In the genomic region with DNA sequence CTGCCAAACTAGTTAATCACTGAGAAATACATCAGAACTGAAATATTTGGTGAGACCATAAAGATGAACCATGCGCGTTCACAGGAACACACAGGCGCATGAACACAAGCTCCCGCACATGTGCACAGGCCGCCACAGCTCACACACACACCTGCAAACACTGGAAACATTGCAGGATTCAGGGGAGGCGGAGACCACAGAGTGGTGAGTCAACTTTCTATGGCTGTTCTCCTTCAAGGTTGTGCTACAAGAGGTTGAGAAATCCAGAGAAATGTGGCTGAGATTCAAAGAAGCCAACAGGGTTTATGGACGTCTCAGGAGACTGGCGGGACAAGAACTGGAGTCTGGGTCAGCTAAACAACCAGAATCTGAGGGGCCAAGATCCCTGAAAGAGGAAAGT, we compare ENCODE assay signal across 10 cellular contexts. TPM values are rescaled to one million over a fixed set of nuclear protein-coding genes. Genes with fewer than 3 reads are reported as not detected.
DNase-seq lines count a peak whose midpoint lies in the region; ATAC-seq, FAIRE-seq and TF ChIP-seq lines count a peak whose summit lies in the region.
"Had no signal": no experiment of that assay in that cellular context is flagged by ENCODE, and none has a peak within 500 bp of the region (broad histone marks: within the 10 kb centered on the region; RNA-seq: fewer than 3 reads in every experiment).

No MANE protein-coding gene starts in this region.

- H3K9me3 ChIP-seq in neutrophil, result no peaks in the 10 kb centered on the region

- peaks cover 15 to 29% of the 10 kb centered on the region in 2 experiments for H3K4me1 ChIP-seq in neutrophil (ENCODE audit: control insufficient read depth in 1 of 2, insufficient read depth in 1 of 2, low read depth in 1 of 2, low read length in 1 of 2)

- H3K27me3 ChIP-seq in bronchial epithelial cell (ENCODE audit: control insufficient read depth, insufficient read depth, low read length), result no peaks in the 10 kb centered on the region
- H3K27me3 ChIP-seq in neutrophil, result no peaks in the 10 kb centered on the region

- FAIRE-seq in bronchial epithelial cell (lab: Jason Lieb, UNC), result no peak

- TF ChIP-seq CTCF in bronchial epithelial cell (IDR thresholded peaks at IDR 0.05; ENCODE audit: insufficient read depth, low read length, severe bottlenecking) (no peak), neutrophil (IDR thresholded peaks at IDR 0.05) (no peak)

- no peak for ATAC-seq in GM18861 (IDR thresholded peaks at IDR 0.05; ENCODE audit: unreplicated experiment)

- H3K36me3 ChIP-seq in bronchial epithelial cell (ENCODE audit: control insufficient read depth, insufficient read depth, low read length) (peaks cover 4% of the 10 kb centered on the region), neutrophil (no peaks in the 10 kb centered on the region)

- DNase-seq in A172 (ENCODE audit: low spot score) (peak; percentile 43), RPMI7951 (ENCODE audit: low read depth) (peak; percentile 78), bronchial epithelial cell (ENCODE audit: low read depth) (peak; percentile 79), dedifferentiated amniotic fluid mesenchymal stem cell (ENCODE audit: extremely low spot score) (no peak), NCI-H510A (lab: John Stamatoyannopoulos, UW) (no peak), NCI-H2196 (lab: John Stamatoyannopoulos, UW; ENCODE audit: unreplicated experiment) (no peak)

- peak overlapping the region; percentile 74 for H3K27ac ChIP-seq in neutrophil
- H3K27ac ChIP-seq: C4-2B, parathyroid adenoma had no signal

- H3K4me3 ChIP-seq in bronchial epithelial cell (ENCODE audit: low read depth, low read length) (no peak overlapping the region), neutrophil (ENCODE audit: low read depth in 1 of 2, low read length in 1 of 2) (no peak overlapping the region)

RNA-seq across cellular contexts. Expression of a gene that starts 17.8 kb away (rescaled TPM):
- total RNA-seq in A172 (2014; rRNA removed; shearing (Covaris generic)), result 48.4 and 50.1 TPM in 2 replicates
- total RNA-seq in RPMI7951 (2014; rRNA removed; shearing (Covaris generic)), result 77.9 and 87.3 TPM in 2 replicates
- total RNA-seq in bronchial epithelial cell, result 71.8 and 75.0 TPM in 2 replicates

RNA-seq across cellular contexts. Expression of a gene that starts 44.9 kb away (rescaled TPM):
- 3.9 and 9.6 TPM in 2 replicates for total RNA-seq in A172 (2014; rRNA removed; shearing (Covaris generic))
- 5.4 and 6.2 TPM in 2 replicates for total RNA-seq in RPMI7951 (2014; rRNA removed; shearing (Covaris generic))
- total RNA-seq in bronchial epithelial cell, result 5.8 and 7.4 TPM in 2 replicates

Comparison
In these comparisons a context has a peak if more than half of its experiments do, and no peak if none do; other contexts are left out.
1. DNase-seq: peak in A172 (single experiment), RPMI7951 (single experiment) and bronchial epithelial cell (single experiment); none in dedifferentiated amniotic fluid mesenchymal stem cell (single experiment), NCI-H510A (single experiment) and NCI-H2196 (single experiment).